23 cellular contexts compared by ENCODE assay signal in the genomic region with DNA sequence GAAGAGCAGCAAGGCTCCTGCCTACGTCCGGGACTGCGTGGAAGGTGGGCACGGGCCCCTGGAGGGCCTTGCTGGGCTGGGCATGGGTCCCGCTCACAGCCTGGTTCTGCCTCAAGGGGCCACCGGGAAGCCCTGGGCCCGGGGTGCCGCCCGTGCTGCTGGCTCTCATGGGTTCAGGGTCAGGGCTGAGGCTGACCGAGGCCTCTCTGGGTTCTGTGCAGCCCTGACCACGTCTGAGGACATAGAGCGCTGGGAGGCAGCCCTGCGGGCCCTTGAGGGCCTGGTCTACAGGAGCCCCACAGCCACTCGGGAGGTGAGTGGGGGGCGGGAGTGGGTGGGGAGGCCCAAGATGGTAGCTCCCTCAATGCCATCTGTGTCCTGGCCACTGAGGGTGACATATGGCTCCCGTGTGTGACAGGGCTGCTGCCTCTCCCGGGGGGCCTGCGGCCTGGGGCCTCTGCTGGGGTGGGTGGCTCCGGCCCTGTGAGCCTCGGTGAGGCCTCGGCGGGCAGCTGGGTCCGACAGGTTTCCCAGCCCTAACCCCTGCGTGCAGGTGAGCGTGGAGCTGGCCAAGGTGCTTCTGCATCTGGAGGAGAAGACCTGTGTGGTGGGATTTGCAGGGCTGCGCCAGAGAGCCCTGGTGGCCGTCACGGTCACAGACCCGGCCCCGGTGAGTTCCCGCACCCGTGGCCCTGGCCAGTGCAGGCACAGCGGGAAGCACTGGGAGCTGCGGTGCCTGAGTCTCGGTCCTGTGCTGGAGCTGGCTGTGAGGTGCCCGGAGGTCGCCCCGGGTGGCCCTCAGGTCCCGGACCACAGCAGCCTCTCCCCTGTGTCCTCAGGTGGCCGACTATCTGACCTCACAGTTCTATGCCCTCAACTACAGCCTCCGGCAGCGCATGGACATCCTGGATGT. TPM values are rescaled to one million over a fixed set of nuclear protein-coding genes. Genes with fewer than 3 reads are reported as not detected.
A peak's percentile ranks its signal among the peaks of the same experiment; 100 is the strongest.
DNase-seq lines count a peak whose midpoint lies in the region; ATAC-seq and TF ChIP-seq lines count a peak whose summit lies in the region.
"Had no signal": no experiment of that assay in that cellular context is flagged by ENCODE, and none has a peak within 500 bp of the region (broad histone marks: within the 10 kb centered on the region; RNA-seq: fewer than 3 reads in every experiment).

No MANE protein-coding gene starts in this region.

- H3K4me1 Mint-ChIP-seq in osteocyte (ENCODE audit: unreplicated experiment): no peaks in the 10 kb centered on the region

- no peak overlapping the region for H3K4me3 ChIP-seq in right cardiac atrium (ENCODE audit: low read length)

- no peaks in the 10 kb centered on the region for H3K9me3 Mint-ChIP-seq in osteocyte (ENCODE audit: unreplicated experiment)

- no peak overlapping the region for H3K27ac ChIP-seq in right cardiac atrium (ENCODE audit: low read length)
- H3K27ac ChIP-seq: HL-60, RWPE1 had no signal

- H3K9me3 ChIP-seq in right cardiac atrium (ENCODE audit: control insufficient read depth, low read length): no peaks in the 10 kb centered on the region

- no peak for TF ChIP-seq CTCF in osteocyte (IDR thresholded peaks at IDR 0.05)

- no peak overlapping the region for H3K4me3 Mint-ChIP-seq in osteocyte (ENCODE audit: unreplicated experiment)

- intact Hi-C loops in right cardiac atrium (cut with DNase I): no loop called here
- intact Hi-C loops in cardiac septum (cut with DNase I): no loop called here

- no peaks in the 10 kb centered on the region for H3K27me3 Mint-ChIP-seq in osteocyte (ENCODE audit: unreplicated experiment)

- H3K36me3 Mint-ChIP-seq in osteocyte (ENCODE audit: unreplicated experiment): peaks cover 14% of the 10 kb centered on the region

- peak in 2 of 3 donors; percentile 42 to 49 for DNase-seq in right cardiac atrium
- DNase-seq in cardiac septum (ENCODE audit: low spot score): no peak
- DNase-seq in osteocyte (ENCODE audit: extremely low spot score, unreplicated experiment): peak; percentile 83
- DNase-seq: Calu3, DMS79 treated with DMSO at 0.1 percent for 48 hours, GF-D8, Karpas-422, NCI-H1092 treated with DMSO at 0.1 percent for 48 hours, NCI-H1436, NCI-H187, NCI-H2081 treated with DMSO at 0.1 percent for 48 hours, NCI-H2171, NCI-H226, NCI-H510A, NCI-H69, SHP77 treated with DMSO at 0.1 percent for 48 hours had no signal

- no peak for ATAC-seq in right cardiac atrium
- ATAC-seq in HG02642 (IDR thresholded peaks at IDR 0.05; ENCODE audit: poor library complexity, unreplicated experiment): no peak
- ATAC-seq: Panc1 had no signal

- no peak overlapping the region for H3K27ac Mint-ChIP-seq in osteocyte (ENCODE audit: unreplicated experiment)

- H3K4me1 ChIP-seq in right cardiac atrium (ENCODE audit: control insufficient read depth, insufficient read depth, low read length): no peaks in the 10 kb centered on the region

- WGBS in right cardiac atrium: 95% methylated on average over 42 of the region's 42 CpGs

- no peaks in the 10 kb centered on the region for H3K27me3 ChIP-seq in right cardiac atrium (ENCODE audit: control insufficient read depth, insufficient read depth)

RNA-seq across cellular contexts. Expression of gene TELO2, which starts 9.2 kb away (rescaled TPM):
- total RNA-seq in right cardiac atrium (10 to 100 TPM; 21.2 to 29.2 (median 23.2) TPM), cardiac septum (17.7 TPM), osteocyte (35.7 and 37.8 TPM in 2 replicates)
- polyA plus RNA-seq in right cardiac atrium: 24.6 TPM

RNA-seq across cellular contexts. Expression of gene PTX4, which starts 13.6 kb away (rescaled TPM):
- total RNA-seq in right cardiac atrium (under 1 TPM in 2 of 4 donors, not detected in 2; 0.18 to 0.28 TPM), cardiac septum (not detected), osteocyte (not detected in 2 replicates)
- 0.09 TPM for polyA plus RNA-seq in right cardiac atrium
- total RNA-seq: A172, Calu3, OCI-LY7 had no signal
- polyA plus RNA-seq: BJ had no signal

RNA-seq across cellular contexts. Expression of gene CLCN7, which starts 27.5 kb away (rescaled TPM):
- total RNA-seq in right cardiac atrium (10 to 100 TPM; 32.9 to 54.8 (median 49.0) TPM), cardiac septum (39.8 TPM), osteocyte (177 and 179 TPM in 2 replicates)
- polyA plus RNA-seq in right cardiac atrium: 35.7 TPM

RNA-seq across cellular contexts. Expression of gene TMEM204, which starts 31.1 kb away (rescaled TPM):
- 10 to 100 TPM; 19.0 to 22.1 (median 20.9) TPM for total RNA-seq in right cardiac atrium
- polyA plus RNA-seq in right cardiac atrium: 32.2 TPM
- 19.8 TPM for total RNA-seq in cardiac septum
- total RNA-seq in osteocyte: 13.5 and 14.5 TPM in 2 replicates
- total RNA-seq: A172, Calu3, OCI-LY7 had no signal

RNA-seq across cellular contexts. Expression of gene CCDC154, which starts 58.0 kb away (rescaled TPM):
- total RNA-seq in right cardiac atrium (1 to 10 TPM in 2 of 4 donors, under 1 TPM in 2; 0.39 to 1.8 (median 0.89) TPM), cardiac septum (0.94 TPM), osteocyte (1.0 and 2.5 TPM in 2 replicates)
- 0.50 TPM for polyA plus RNA-seq in right cardiac atrium
